ENCODE assay signal across 12 cellular contexts in the genomic region with DNA sequence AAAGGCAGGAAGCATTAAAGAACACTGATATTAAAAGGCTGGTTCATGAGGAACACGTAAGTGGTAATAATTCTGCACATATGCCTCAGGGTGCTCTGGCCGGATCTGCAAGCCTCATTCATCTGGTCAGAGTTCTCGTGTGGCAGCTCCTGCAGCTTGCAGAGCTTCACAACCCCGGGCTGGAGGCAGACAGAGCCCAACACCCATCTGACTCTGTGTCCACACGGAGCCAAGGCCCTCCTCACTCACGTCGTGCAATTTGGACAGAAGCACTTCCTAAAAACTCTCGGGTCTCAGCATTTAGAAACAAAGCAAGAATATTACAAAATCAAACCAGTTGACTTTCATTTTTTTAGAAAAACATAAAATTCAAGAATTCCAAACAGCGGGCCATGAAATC.
DNase-seq lines count a peak whose midpoint lies in the region; ATAC-seq and TF ChIP-seq lines count a peak whose summit lies in the region.
"Had no signal": no experiment of that assay in that cellular context is flagged by ENCODE, and none has a peak within 500 bp of the region (broad histone marks: within the 10 kb centered on the region; RNA-seq: fewer than 3 reads in every experiment).

No MANE protein-coding gene starts in this region.

- TF ChIP-seq CTCF in IMR-90 (conservative IDR thresholded peaks at IDR 0.05; ENCODE audit: low read depth, low read length) (no peak), chondrocyte (IDR thresholded peaks at IDR 0.05) (no peak)

- peak overlapping the region; percentile 20; the same call in 1 of the 2 replicates for H3K9ac ChIP-seq in IMR-90 (ENCODE audit: low read depth, low read length)

- H3K27me3 Mint-ChIP-seq in chondrocyte (ENCODE audit: low read depth) = no peaks in the 10 kb centered on the region
- no peaks in the 10 kb centered on the region for H3K27me3 Mint-ChIP-seq in activated T-cell treated with anti-CD3 and anti-CD28 coated beads, Interleukin-2, amount 50 U/mL, for 24 hours

- no peaks in the 10 kb centered on the region for H3K9me3 Mint-ChIP-seq in chondrocyte (ENCODE audit: low read depth)
- no peaks in the 10 kb centered on the region for H3K9me3 Mint-ChIP-seq in activated T-cell treated with anti-CD3 and anti-CD28 coated beads, Interleukin-2, amount 50 U/mL, for 24 hours
- H3K9me3 Mint-ChIP-seq: natural killer cell had no signal

- peak overlapping the region; percentile 0; the same call in 1 of the 2 replicates for H2BK120ac ChIP-seq in IMR-90 (ENCODE audit: low read depth, low read length)

- peak overlapping the region; percentile 53 for H2AFZ ChIP-seq in IMR-90 (replicated peaks; ENCODE audit: low read length, poor library complexity)

- H3K27ac ChIP-seq in IMR-90 (ENCODE audit: insufficient read depth, low read length) = peak overlapping the region; percentile 4; the same call in 1 of the 2 replicates

- 0 out of 2 replicates have a peak overlapping the region, but pooled peaks have one; percentile 6 for H4K91ac ChIP-seq in IMR-90 (ENCODE audit: insufficient read depth, low read depth, low read length)

- peak overlapping the region; percentile 9 for H2BK5ac ChIP-seq in IMR-90 (ENCODE audit: low read depth, low read length, poor library complexity, severe bottlenecking)

- 10% methylated on average over 4 of the region's 9 CpGs; no CpG with 5 or more reads in 1 of the 2 experiments for WGBS in IMR-90 (ENCODE audit: extremely low coverage in 2 of 2, insufficient read length in 1 of 2), 2 experiments

- H3K56ac ChIP-seq in IMR-90 (ENCODE audit: extremely low read depth, insufficient read depth, low read length) = no peak overlapping the region

- H3K4me2 ChIP-seq in IMR-90 (ENCODE audit: low read depth, low read length) = peak overlapping the region; percentile 2

- H3K9me1 ChIP-seq in IMR-90 (ENCODE audit: insufficient read depth, low read length) = peaks cover 36% of the 10 kb centered on the region

- H2BK20ac ChIP-seq in IMR-90 (ENCODE audit: low read depth, low read length) = no peak overlapping the region

- peaks cover 20% of the 10 kb centered on the region for H4K20me1 ChIP-seq in IMR-90 (ENCODE audit: insufficient read depth, low read length)

- peaks cover 69% of the 10 kb centered on the region for H3K4me1 Mint-ChIP-seq in chondrocyte (ENCODE audit: low read depth)
- H3K4me1 Mint-ChIP-seq in activated T-cell treated with anti-CD3 and anti-CD28 coated beads, Interleukin-2, amount 50 U/mL, for 24 hours (ENCODE audit: low read depth) = no peaks in the 10 kb centered on the region
- H3K4me1 Mint-ChIP-seq: natural killer cell had no signal

- peak overlapping the region; percentile 1; the same call in 1 of the 2 replicates for H3K4ac ChIP-seq in IMR-90 (ENCODE audit: low read depth, low read length)

- in situ Hi-C loops in IMR-90 (cut with MboI; ENCODE audit: low sequenced_read_pairs) = no loop called here

- no peaks in the 10 kb centered on the region for H3K9me3 ChIP-seq in IMR-90 (ENCODE audit: control insufficient read depth, insufficient read depth, low read length)

- peak overlapping the region in 1 of 2 experiments; percentile 6; a peak in 1 of 4 replicates for H4K8ac ChIP-seq in IMR-90 (ENCODE audit: low read depth in 2 of 2, low read length in 2 of 2)

- H3K23ac ChIP-seq in IMR-90 (ENCODE audit: low read depth, low read length) = peak overlapping the region; percentile 61; the same call in 1 of the 2 replicates

- H3K4me3 ChIP-seq in IMR-90 (ENCODE audit: insufficient read depth, low read depth, low read length) = no peak overlapping the region

- H3K36me3 ChIP-seq in IMR-90 (ENCODE audit: control insufficient read depth, insufficient read depth, low read length) = peaks cover 5% of the 10 kb centered on the region

- H3K4me1 ChIP-seq in IMR-90 (ENCODE audit: control insufficient read depth, insufficient read depth, low read length) = peaks cover 17% of the 10 kb centered on the region

- H3K36me3 Mint-ChIP-seq in chondrocyte (ENCODE audit: low read depth) = peaks cover 8% of the 10 kb centered on the region
- no peaks in the 10 kb centered on the region for H3K36me3 Mint-ChIP-seq in activated T-cell treated with anti-CD3 and anti-CD28 coated beads, Interleukin-2, amount 50 U/mL, for 24 hours (ENCODE audit: low read depth)
- H3K36me3 Mint-ChIP-seq: natural killer cell had no signal

- H3K14ac ChIP-seq in IMR-90 (replicated peaks; ENCODE audit: low read depth, low read length) = peak overlapping the region; percentile 11; the same call in 1 of the 2 replicates

- TF ChIP-seq RAD21 in IMR-90 (IDR thresholded peaks at IDR 0.05; ENCODE audit: low read length) = no peak

- intact Hi-C loops in IMR-90 (cut with micrococcal nuclease) = no loop called here

- H3K18ac ChIP-seq in IMR-90 (ENCODE audit: low read depth, low read length) = no peak overlapping the region

- peak; percentile 90 for ATAC-seq in IMR-90 (ENCODE audit: low read depth)
- ATAC-seq: natural killer cell had no signal

- DNase-seq in IMR-90 (peak; percentile 71), chondrocyte (ENCODE audit: low spot score) (no peak), iris pigment epithelial cell (ENCODE audit: low read depth) (peak; percentile 44), superior temporal gyrus (ENCODE audit: extremely low spot score) (peak; percentile 35), activated gamma-delta T cell (lab: John Stamatoyannopoulos, UW) (no peak), LoVo (ENCODE audit: low spot score) (no peak), NCI-H510A treated with DMSO at 0.1 percent for 48 hours (lab: John Stamatoyannopoulos, UW) (no peak)
- no peak for DNase-seq in activated T-cell treated with anti-CD3 and anti-CD28 coated beads, Interleukin-2, amount 50 U/mL, for 24 hours
- DNase-seq: DMS79 treated with DMSO at 0.1 percent for 48 hours, natural killer cell, NCI-H345, T-helper 9 cell had no signal

- no peaks in the 10 kb centered on the region for H3K27me3 ChIP-seq in IMR-90 (ENCODE audit: control insufficient read depth, insufficient read depth, low read length)

- H3K4me3 Mint-ChIP-seq in chondrocyte (ENCODE audit: unreplicated experiment) = peak overlapping the region; percentile 26
- H3K4me3 Mint-ChIP-seq in activated T-cell treated with anti-CD3 and anti-CD28 coated beads, Interleukin-2, amount 50 U/mL, for 24 hours = no peak overlapping the region
- H3K4me3 Mint-ChIP-seq: natural killer cell had no signal

- POLR2A ChIA-PET in IMR-90 (lab: Charles Lee; ENCODE audit: unreplicated experiment) = no interaction called here

- H2AK9ac ChIP-seq in IMR-90 (replicated peaks; ENCODE audit: low read depth, low read length, poor library complexity) = peak overlapping the region; percentile 67

- H3K79me1 ChIP-seq in IMR-90 (ENCODE audit: low read depth in 1 of 2, low read length in 2 of 2) = peaks cover 18 to 82% of the 10 kb centered on the region in 2 experiments; a peak in 3 of 4 replicates

- CTCF ChIA-PET in IMR-90 (lab: Yijun Ruan, JAX) = interaction anchor here (0.6 kb wide), 1 partner anchor 110 kb away, joined by 3 read pairs; no protein-coding TSS in a partner anchor

- H2BK15ac ChIP-seq in IMR-90 (ENCODE audit: low read depth, low read length) = no peak overlapping the region

- H2AK5ac ChIP-seq in IMR-90 (ENCODE audit: low read depth, low read length) = no peak overlapping the region

- TF ChIP-seq POLR2A in IMR-90 (IDR thresholded peaks at IDR 0.05; ENCODE audit: low read depth, low read length) = no peak

- H3K27ac Mint-ChIP-seq in chondrocyte (ENCODE audit: unreplicated experiment) = peak overlapping the region; percentile 79
- H3K27ac Mint-ChIP-seq in activated T-cell treated with anti-CD3 and anti-CD28 coated beads, Interleukin-2, amount 50 U/mL, for 24 hours = no peak overlapping the region
- H3K27ac Mint-ChIP-seq: natural killer cell had no signal

- H4K5ac ChIP-seq in IMR-90 (ENCODE audit: low read depth, low read length) = no peak overlapping the region

- no TSS peak for BruUV-seq in IMR-90 (replicated peaks; lab: Mats Ljungman, UMichigan)

- dilution Hi-C loops in IMR-90 (cut with HindIII; ENCODE audit: low sequenced_read_pairs, unreplicated experiment) = no loop called here

TF ChIP-seq in IMR-90, 13 proteins besides CTCF, POLR2A, EP300 and RAD21:
- TF ChIP-seq RCOR1 (IDR thresholded peaks at IDR 0.05; ENCODE audit: insufficient replicate concordance, low read length) (no peak), CEBPB (IDR thresholded peaks at IDR 0.05; ENCODE audit: low read depth, low read length) (no peak), MAZ (IDR thresholded peaks at IDR 0.05; ENCODE audit: borderline replicate concordance, low read depth, low read length) (no peak), NFE2L2 (IDR thresholded peaks at IDR 0.05; ENCODE audit: low read depth, low read length) (no peak), MXI1 (IDR thresholded peaks at IDR 0.05; ENCODE audit: borderline replicate concordance, low read depth, low read length) (no peak), SMC3 (IDR thresholded peaks at IDR 0.05; ENCODE audit: low read depth, low read length) (no peak), RFX5 (IDR thresholded peaks at IDR 0.05; ENCODE audit: low read depth, low read length) (no peak), CHD1 (IDR thresholded peaks at IDR 0.05; ENCODE audit: low read depth, low read length) (no peak), MAFK (IDR thresholded peaks at IDR 0.05; ENCODE audit: low read depth, low read length) (no peak), FOS (IDR thresholded peaks at IDR 0.05; ENCODE audit: low read depth, low read length) (no peak), BHLHE40 (IDR thresholded peaks at IDR 0.05; ENCODE audit: low read depth, low read length) (no peak)
- TF ChIP-seq, protein P1, sequence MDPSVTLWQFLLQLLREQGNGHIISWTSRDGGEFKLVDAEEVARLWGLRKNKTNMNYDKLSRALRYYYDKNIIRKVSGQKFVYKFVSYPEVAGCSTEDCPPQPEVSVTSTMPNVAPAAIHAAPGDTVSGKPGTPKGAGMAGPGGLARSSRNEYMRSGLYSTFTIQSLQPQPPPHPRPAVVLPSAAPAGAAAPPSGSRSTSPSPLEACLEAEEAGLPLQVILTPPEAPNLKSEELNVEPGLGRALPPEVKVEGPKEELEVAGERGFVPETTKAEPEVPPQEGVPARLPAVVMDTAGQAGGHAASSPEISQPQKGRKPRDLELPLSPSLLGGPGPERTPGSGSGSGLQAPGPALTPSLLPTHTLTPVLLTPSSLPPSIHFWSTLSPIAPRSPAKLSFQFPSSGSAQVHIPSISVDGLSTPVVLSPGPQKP (IDR thresholded peaks at IDR 0.05; ENCODE audit: borderline replicate concordance, low read depth, low read length) = no peak
- TF ChIP-seq, protein P2, sequence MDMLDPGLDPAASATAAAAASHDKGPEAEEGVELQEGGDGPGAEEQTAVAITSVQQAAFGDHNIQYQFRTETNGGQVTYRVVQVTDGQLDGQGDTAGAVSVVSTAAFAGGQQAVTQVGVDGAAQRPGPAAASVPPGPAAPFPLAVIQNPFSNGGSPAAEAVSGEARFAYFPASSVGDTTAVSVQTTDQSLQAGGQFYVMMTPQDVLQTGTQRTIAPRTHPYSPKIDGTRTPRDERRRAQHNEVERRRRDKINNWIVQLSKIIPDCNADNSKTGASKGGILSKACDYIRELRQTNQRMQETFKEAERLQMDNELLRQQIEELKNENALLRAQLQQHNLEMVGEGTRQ (IDR thresholded peaks at IDR 0.05; ENCODE audit: low read depth, low read length) = no peak

Comparison
In these comparisons a context has a peak if more than half of its experiments do, and no peak if none do; other contexts are left out.
1. DNase-seq: peak in IMR-90 (single experiment), iris pigment epithelial cell (single experiment) and superior temporal gyrus (single experiment); none in chondrocyte (single experiment), activated gamma-delta T cell (single experiment), LoVo (single experiment), activated T-cell treated with anti-CD3 and anti-CD28 coated beads, Interleukin-2, amount 50 U/mL, for 24 hours (single experiment) and NCI-H510A treated with DMSO at 0.1 percent for 48 hours (single experiment).